In genomic region chr17:76000755-76001521, GRCh38 we compare ENCODE assay signal across 1 cellular context.
TF ChIP-seq lines count a peak whose summit lies in the region.

Gene CDK3 (plus strand): TSS chr17:76000855. CDS start chr17:76001426, 571 bp downstream.

TF ChIP-seq in K562, 482 proteins besides CTCF, POLR2A, EP300 and RAD21 (continued from another document):
- TF ChIP-seq NR2C2 (CRISPR knock-in tag; IDR thresholded peaks at IDR 0.05) (no peak), NR2C2 (tag; IDR thresholded peaks at IDR 0.05) (peak; percentile 85), NEUROD1 (IDR thresholded peaks at IDR 0.05; ENCODE audit: borderline replicate concordance, low read depth, low read length, partially characterized antibody) (no peak), ZBTB7A (IDR thresholded peaks at IDR 0.05; ENCODE audit: borderline replicate concordance, control insufficient read depth, low read depth, low read length) (peak; percentile 77), IRF9 (tag; IDR thresholded peaks at IDR 0.05) (no peak), ZKSCAN1 (IDR thresholded peaks at IDR 0.05; ENCODE audit: low read depth, low read length) (no peak)
TF ChIP-seq in K562: peak in this region for 3.
